1 cellular context compared by ENCODE assay signal in genomic region chr3:48738926-48739616, GRCh38.
TF ChIP-seq lines count a peak whose summit lies in the region.

No MANE protein-coding gene starts in this region.

TF ChIP-seq in WTC11, 78 proteins besides CTCF, POLR2A, EP300 and RAD21 (continued from another document):
- TF ChIP-seq, protein P1, sequence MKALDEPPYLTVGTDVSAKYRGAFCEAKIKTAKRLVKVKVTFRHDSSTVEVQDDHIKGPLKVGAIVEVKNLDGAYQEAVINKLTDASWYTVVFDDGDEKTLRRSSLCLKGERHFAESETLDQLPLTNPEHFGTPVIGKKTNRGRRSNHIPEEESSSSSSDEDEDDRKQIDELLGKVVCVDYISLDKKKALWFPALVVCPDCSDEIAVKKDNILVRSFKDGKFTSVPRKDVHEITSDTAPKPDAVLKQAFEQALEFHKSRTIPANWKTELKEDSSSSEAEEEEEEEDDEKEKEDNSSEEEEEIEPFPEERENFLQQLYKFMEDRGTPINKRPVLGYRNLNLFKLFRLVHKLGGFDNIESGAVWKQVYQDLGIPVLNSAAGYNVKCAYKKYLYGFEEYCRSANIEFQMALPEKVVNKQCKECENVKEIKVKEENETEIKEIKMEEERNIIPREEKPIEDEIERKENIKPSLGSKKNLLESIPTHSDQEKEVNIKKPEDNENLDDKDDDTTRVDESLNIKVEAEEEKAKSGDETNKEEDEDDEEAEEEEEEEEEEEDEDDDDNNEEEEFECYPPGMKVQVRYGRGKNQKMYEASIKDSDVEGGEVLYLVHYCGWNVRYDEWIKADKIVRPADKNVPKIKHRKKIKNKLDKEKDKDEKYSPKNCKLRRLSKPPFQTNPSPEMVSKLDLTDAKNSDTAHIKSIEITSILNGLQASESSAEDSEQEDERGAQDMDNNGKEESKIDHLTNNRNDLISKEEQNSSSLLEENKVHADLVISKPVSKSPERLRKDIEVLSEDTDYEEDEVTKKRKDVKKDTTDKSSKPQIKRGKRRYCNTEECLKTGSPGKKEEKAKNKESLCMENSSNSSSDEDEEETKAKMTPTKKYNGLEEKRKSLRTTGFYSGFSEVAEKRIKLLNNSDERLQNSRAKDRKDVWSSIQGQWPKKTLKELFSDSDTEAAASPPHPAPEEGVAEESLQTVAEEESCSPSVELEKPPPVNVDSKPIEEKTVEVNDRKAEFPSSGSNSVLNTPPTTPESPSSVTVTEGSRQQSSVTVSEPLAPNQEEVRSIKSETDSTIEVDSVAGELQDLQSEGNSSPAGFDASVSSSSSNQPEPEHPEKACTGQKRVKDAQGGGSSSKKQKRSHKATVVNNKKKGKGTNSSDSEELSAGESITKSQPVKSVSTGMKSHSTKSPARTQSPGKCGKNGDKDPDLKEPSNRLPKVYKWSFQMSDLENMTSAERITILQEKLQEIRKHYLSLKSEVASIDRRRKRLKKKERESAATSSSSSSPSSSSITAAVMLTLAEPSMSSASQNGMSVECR (CRISPR knock-in tag; IDR thresholded peaks at IDR 0.05; ENCODE audit: borderline replicate concordance) = no peak
- no peak for TF ChIP-seq CBFB (CRISPR knock-in tag; IDR thresholded peaks at IDR 0.05; ENCODE audit: low read depth)
- TF ChIP-seq GRHL2 (CRISPR knock-in tag; IDR thresholded peaks at IDR 0.05; ENCODE audit: insufficient replicate concordance, severe bottlenecking) = no peak
- TF ChIP-seq NFATC4 (CRISPR knock-in tag; IDR thresholded peaks at IDR 0.05) = no peak
- no peak for TF ChIP-seq IRF2 (CRISPR knock-in tag; IDR thresholded peaks at IDR 0.05; ENCODE audit: borderline replicate concordance, low read depth)
- no peak for TF ChIP-seq ZNF138 (CRISPR knock-in tag; conservative IDR thresholded peaks at IDR 0.05)
- TF ChIP-seq, protein P2, sequence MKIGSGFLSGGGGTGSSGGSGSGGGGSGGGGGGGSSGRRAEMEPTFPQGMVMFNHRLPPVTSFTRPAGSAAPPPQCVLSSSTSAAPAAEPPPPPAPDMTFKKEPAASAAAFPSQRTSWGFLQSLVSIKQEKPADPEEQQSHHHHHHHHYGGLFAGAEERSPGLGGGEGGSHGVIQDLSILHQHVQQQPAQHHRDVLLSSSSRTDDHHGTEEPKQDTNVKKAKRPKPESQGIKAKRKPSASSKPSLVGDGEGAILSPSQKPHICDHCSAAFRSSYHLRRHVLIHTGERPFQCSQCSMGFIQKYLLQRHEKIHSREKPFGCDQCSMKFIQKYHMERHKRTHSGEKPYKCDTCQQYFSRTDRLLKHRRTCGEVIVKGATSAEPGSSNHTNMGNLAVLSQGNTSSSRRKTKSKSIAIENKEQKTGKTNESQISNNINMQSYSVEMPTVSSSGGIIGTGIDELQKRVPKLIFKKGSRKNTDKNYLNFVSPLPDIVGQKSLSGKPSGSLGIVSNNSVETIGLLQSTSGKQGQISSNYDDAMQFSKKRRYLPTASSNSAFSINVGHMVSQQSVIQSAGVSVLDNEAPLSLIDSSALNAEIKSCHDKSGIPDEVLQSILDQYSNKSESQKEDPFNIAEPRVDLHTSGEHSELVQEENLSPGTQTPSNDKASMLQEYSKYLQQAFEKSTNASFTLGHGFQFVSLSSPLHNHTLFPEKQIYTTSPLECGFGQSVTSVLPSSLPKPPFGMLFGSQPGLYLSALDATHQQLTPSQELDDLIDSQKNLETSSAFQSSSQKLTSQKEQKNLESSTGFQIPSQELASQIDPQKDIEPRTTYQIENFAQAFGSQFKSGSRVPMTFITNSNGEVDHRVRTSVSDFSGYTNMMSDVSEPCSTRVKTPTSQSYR (CRISPR knock-in tag; IDR thresholded peaks at IDR 0.05) = no peak
- TF ChIP-seq, protein P3, sequence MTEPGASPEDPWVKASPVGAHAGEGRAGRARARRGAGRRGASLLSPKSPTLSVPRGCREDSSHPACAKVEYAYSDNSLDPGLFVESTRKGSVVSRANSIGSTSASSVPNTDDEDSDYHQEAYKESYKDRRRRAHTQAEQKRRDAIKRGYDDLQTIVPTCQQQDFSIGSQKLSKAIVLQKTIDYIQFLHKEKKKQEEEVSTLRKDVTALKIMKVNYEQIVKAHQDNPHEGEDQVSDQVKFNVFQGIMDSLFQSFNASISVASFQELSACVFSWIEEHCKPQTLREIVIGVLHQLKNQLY (CRISPR knock-in tag; IDR thresholded peaks at IDR 0.05) = no peak
- no peak for TF ChIP-seq NFYB (CRISPR knock-in tag; conservative IDR thresholded peaks at IDR 0.05; ENCODE audit: low read depth)
- TF ChIP-seq, protein P4, sequence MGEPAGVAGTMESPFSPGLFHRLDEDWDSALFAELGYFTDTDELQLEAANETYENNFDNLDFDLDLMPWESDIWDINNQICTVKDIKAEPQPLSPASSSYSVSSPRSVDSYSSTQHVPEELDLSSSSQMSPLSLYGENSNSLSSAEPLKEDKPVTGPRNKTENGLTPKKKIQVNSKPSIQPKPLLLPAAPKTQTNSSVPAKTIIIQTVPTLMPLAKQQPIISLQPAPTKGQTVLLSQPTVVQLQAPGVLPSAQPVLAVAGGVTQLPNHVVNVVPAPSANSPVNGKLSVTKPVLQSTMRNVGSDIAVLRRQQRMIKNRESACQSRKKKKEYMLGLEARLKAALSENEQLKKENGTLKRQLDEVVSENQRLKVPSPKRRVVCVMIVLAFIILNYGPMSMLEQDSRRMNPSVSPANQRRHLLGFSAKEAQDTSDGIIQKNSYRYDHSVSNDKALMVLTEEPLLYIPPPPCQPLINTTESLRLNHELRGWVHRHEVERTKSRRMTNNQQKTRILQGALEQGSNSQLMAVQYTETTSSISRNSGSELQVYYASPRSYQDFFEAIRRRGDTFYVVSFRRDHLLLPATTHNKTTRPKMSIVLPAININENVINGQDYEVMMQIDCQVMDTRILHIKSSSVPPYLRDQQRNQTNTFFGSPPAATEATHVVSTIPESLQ (CRISPR knock-in tag; IDR thresholded peaks at IDR 0.05) = no peak
- TF ChIP-seq, protein P5, sequence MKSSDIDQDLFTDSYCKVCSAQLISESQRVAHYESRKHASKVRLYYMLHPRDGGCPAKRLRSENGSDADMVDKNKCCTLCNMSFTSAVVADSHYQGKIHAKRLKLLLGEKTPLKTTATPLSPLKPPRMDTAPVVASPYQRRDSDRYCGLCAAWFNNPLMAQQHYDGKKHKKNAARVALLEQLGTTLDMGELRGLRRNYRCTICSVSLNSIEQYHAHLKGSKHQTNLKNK (CRISPR knock-in tag; IDR thresholded peaks at IDR 0.05) = no peak
- no peak for TF ChIP-seq NR2C2 (CRISPR knock-in tag; IDR thresholded peaks at IDR 0.05)
- TF ChIP-seq JUN (CRISPR knock-in tag; IDR thresholded peaks at IDR 0.05) = no peak
- TF ChIP-seq CREM (CRISPR knock-in tag; IDR thresholded peaks at IDR 0.05) = no peak
- TF ChIP-seq MAX (CRISPR knock-in tag; IDR thresholded peaks at IDR 0.05) = no peak
- TF ChIP-seq ETV6 (CRISPR knock-in tag; IDR thresholded peaks at IDR 0.05) = no peak
- TF ChIP-seq, protein P6, sequence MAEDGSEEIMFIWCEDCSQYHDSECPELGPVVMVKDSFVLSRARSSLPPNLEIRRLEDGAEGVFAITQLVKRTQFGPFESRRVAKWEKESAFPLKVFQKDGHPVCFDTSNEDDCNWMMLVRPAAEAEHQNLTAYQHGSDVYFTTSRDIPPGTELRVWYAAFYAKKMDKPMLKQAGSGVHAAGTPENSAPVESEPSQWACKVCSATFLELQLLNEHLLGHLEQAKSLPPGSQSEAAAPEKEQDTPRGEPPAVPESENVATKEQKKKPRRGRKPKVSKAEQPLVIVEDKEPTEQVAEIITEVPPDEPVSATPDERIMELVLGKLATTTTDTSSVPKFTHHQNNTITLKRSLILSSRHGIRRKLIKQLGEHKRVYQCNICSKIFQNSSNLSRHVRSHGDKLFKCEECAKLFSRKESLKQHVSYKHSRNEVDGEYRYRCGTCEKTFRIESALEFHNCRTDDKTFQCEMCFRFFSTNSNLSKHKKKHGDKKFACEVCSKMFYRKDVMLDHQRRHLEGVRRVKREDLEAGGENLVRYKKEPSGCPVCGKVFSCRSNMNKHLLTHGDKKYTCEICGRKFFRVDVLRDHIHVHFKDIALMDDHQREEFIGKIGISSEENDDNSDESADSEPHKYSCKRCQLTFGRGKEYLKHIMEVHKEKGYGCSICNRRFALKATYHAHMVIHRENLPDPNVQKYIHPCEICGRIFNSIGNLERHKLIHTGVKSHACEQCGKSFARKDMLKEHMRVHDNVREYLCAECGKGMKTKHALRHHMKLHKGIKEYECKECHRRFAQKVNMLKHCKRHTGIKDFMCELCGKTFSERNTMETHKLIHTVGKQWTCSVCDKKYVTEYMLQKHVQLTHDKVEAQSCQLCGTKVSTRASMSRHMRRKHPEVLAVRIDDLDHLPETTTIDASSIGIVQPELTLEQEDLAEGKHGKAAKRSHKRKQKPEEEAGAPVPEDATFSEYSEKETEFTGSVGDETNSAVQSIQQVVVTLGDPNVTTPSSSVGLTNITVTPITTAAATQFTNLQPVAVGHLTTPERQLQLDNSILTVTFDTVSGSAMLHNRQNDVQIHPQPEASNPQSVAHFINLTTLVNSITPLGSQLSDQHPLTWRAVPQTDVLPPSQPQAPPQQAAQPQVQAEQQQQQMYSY (CRISPR knock-in tag; IDR thresholded peaks at IDR 0.05) = no peak
- TF ChIP-seq SMAD4 (CRISPR knock-in tag; IDR thresholded peaks at IDR 0.05) = no peak
